ENCODE assay signal across 2 cellular contexts in the genomic region with DNA sequence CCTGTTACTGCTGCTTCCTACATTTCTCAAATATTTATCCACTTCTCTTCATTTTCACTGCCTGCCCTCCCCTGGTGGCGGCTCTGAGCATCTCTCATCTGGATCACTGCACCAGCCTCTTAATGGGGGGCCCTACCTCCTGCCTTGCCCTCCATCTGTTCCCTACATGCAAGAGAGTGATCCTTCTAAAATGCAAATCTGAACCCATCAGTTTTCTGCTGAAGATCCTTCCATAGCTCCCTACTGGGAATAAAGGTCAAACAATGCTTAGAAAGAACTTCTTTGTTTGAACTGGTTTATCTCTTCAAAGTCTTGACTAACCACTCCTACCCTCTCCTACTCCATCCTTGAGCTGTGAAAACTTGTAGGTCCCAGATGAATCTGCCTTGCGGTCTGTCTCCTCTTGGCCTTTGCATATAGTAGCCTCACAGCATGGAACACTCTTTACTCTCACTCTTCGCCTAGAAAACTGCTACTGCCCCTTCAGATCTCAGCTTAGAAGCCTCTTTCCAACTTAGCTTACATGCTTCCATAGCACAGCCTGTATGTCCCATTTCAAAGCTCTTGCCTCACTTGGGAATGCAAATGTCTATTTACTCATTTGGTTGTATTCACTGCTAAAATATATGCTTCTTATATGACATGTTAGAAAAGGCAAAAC.
TF ChIP-seq lines count a peak whose summit lies in the region.

No MANE protein-coding gene starts in this region.

TF ChIP-seq in A549, 52 proteins besides CTCF, POLR2A, EP300 and RAD21 (continued from another document):
- no peak for TF ChIP-seq PBX3 (IDR thresholded peaks at IDR 0.05)
- no peak for TF ChIP-seq ATOH8 (CRISPR knock-in tag; IDR thresholded peaks at IDR 0.05; ENCODE audit: low read depth)
- no peak for TF ChIP-seq TP53 (CRISPR knock-in tag; IDR thresholded peaks at IDR 0.05)
- no peak for TF ChIP-seq RARB (CRISPR knock-in tag; IDR thresholded peaks at IDR 0.05)
- TF ChIP-seq ESRRA (IDR thresholded peaks at IDR 0.05; ENCODE audit: borderline replicate concordance, low read length), result no peak
- no peak for TF ChIP-seq HES2 (IDR thresholded peaks at IDR 0.05)
- TF ChIP-seq RCOR1 (IDR thresholded peaks at IDR 0.05; ENCODE audit: low read depth, low read length), result no peak
- TF ChIP-seq EHF (CRISPR knock-in tag; IDR thresholded peaks at IDR 0.05), result no peak
- no peak for TF ChIP-seq BCL3 (IDR thresholded peaks at IDR 0.05)
- TF ChIP-seq RFX5 (IDR thresholded peaks at IDR 0.05), result no peak
- TF ChIP-seq MAFK (IDR thresholded peaks at IDR 0.05; ENCODE audit: partially characterized antibody), result no peak
- no peak for TF ChIP-seq CEBPB (IDR thresholded peaks at IDR 0.05)
- no peak for TF ChIP-seq HOXA7 (CRISPR knock-in tag; IDR thresholded peaks at IDR 0.05)

TF ChIP-seq in GM23338, 12 proteins besides CTCF, POLR2A, EP300 and RAD21 (continued from another document):
- TF ChIP-seq, protein P1, sequence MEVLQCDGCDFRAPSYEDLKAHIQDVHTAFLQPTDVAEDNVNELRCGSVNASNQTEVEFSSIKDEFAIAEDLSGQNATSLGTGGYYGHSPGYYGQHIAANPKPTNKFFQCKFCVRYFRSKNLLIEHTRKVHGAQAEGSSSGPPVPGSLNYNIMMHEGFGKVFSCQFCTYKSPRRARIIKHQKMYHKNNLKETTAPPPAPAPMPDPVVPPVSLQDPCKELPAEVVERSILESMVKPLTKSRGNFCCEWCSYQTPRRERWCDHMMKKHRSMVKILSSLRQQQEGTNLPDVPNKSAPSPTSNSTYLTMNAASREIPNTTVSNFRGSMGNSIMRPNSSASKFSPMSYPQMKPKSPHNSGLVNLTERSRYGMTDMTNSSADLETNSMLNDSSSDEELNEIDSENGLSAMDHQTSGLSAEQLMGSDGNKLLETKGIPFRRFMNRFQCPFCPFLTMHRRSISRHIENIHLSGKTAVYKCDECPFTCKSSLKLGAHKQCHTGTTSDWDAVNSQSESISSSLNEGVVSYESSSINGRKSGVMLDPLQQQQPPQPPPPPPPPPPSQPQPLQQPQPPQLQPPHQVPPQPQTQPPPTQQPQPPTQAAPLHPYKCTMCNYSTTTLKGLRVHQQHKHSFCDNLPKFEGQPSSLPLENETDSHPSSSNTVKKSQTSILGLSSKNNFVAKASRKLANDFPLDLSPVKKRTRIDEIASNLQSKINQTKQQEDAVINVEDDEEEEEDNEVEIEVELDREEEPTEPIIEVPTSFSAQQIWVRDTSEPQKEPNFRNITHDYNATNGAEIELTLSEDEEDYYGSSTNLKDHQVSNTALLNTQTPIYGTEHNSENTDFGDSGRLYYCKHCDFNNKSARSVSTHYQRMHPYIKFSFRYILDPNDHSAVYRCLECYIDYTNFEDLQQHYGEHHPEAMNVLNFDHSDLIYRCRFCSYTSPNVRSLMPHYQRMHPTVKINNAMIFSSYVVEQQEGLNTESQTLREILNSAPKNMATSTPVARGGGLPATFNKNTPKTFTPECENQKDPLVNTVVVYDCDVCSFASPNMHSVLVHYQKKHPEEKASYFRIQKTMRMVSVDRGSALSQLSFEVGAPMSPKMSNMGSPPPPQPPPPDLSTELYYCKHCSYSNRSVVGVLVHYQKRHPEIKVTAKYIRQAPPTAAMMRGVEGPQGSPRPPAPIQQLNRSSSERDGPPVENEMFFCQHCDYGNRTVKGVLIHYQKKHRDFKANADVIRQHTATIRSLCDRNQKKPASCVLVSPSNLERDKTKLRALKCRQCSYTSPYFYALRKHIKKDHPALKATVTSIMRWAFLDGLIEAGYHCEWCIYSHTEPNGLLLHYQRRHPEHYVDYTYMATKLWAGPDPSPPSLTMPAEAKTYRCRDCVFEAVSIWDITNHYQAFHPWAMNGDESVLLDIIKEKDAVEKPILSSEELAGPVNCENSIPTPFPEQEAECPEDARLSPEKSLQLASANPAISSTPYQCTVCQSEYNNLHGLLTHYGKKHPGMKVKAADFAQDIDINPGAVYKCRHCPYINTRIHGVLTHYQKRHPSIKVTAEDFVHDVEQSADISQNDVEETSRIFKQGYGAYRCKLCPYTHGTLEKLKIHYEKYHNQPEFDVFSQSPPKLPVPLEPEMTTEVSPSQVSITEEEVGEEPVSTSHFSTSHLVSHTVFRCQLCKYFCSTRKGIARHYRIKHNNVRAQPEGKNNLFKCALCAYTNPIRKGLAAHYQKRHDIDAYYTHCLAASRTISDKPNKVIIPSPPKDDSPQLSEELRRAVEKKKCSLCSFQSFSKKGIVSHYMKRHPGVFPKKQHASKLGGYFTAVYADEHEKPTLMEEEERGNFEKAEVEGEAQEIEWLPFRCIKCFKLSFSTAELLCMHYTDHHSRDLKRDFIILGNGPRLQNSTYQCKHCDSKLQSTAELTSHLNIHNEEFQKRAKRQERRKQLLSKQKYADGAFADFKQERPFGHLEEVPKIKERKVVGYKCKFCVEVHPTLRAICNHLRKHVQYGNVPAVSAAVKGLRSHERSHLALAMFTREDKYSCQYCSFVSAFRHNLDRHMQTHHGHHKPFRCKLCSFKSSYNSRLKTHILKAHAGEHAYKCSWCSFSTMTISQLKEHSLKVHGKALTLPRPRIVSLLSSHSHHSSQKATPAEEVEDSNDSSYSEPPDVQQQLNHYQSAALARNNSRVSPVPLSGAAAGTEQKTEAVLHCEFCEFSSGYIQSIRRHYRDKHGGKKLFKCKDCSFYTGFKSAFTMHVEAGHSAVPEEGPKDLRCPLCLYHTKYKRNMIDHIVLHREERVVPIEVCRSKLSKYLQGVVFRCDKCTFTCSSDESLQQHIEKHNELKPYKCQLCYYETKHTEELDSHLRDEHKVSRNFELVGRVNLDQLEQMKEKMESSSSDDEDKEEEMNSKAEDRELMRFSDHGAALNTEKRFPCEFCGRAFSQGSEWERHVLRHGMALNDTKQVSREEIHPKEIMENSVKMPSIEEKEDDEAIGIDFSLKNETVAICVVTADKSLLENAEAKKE (CRISPR knock-in tag; IDR thresholded peaks at IDR 0.05), result peak; percentile 92
- no peak for TF ChIP-seq POLR2AphosphoS5 (IDR thresholded peaks at IDR 0.05; ENCODE audit: low read depth)
